34 cellular contexts compared by ENCODE assay signal in genomic region chr1:70311369-70311768, GRCh38.
"Had no signal": no experiment of that assay in that cellular context is flagged by ENCODE, and none has a peak within 500 bp of the region (broad histone marks: within the 10 kb centered on the region; RNA-seq: fewer than 3 reads in every experiment).

No MANE protein-coding gene starts in this region.

- H3K4me3 Mint-ChIP-seq: activated B cell treated with CpG ODN at 0.5 μM for 24 hours; activated CD4-positive, alpha-beta memory T cell treated with anti-CD3 and anti-CD28 coated beads for 36 hours; activated CD4-positive, alpha-beta T cell treated with anti-CD3 and anti-CD28 coated beads, Interleukin-2, amount 10 ng/mL, durations not matched to agents 24 days and 14 days; activated CD8-positive, alpha-beta T cell treated with anti-CD3 and anti-CD28 coated beads for 36 hours; activated naive CD4-positive, alpha-beta T cell treated with anti-CD3 and anti-CD28 coated beads, Interleukin-2, amount 10 ng/mL, durations not matched to agents 7 days and 5 days; activated naive CD4-positive, alpha-beta T cell treated with anti-CD3 and anti-CD28 coated beads, Interleukin-2, amount 50 U/mL, for 24 hours; activated naive CD8-positive, alpha-beta T cell; activated naive CD8-positive, alpha-beta T cell treated with anti-CD3 and anti-CD28 coated beads, Interleukin-2, amount 10 ng/mL, durations not matched to agents 7 days and 5 days; activated naive CD8-positive, alpha-beta T cell treated with anti-CD3 and anti-CD28 coated beads, Interleukin-2, amount 50 U/mL, for 24 hours; activated T-cell treated with anti-CD3 and anti-CD28 coated beads, Interleukin-2, amount 50 U/mL, for 4 hours; activated T-cell treated with anti-CD3 and anti-CD28 coated beads, Interleukin-2, amount 50 U/mL, for 72 hours; brain; T-helper 1 cell treated with Interleukin-12 subunit alpha and Interleukin-12 subunit beta and Interleukin-4 antibody, amounts not matched to agents 30 μg/mL and 1 μg/mL, for 36 hours; T-helper 2 cell treated with Interferon-gamma antibody and Interleukin-4, amounts not matched to agents 5 μg/mL and 100 μg/mL, for 36 hours had no signal

- H3K4me3 ChIP-seq: ascending aorta, cardiac muscle cell had no signal

- H3K27ac Mint-ChIP-seq: activated B cell treated with CpG ODN at 0.5 μM for 24 hours; activated CD4-positive, alpha-beta memory T cell treated with anti-CD3 and anti-CD28 coated beads for 36 hours; activated CD4-positive, alpha-beta T cell treated with anti-CD3 and anti-CD28 coated beads, Interleukin-2, amount 10 ng/mL, durations not matched to agents 24 days and 14 days; activated CD8-positive, alpha-beta T cell treated with anti-CD3 and anti-CD28 coated beads for 36 hours; activated naive CD4-positive, alpha-beta T cell treated with anti-CD3 and anti-CD28 coated beads, Interleukin-2, amount 10 ng/mL, durations not matched to agents 7 days and 5 days; activated naive CD4-positive, alpha-beta T cell treated with anti-CD3 and anti-CD28 coated beads, Interleukin-2, amount 50 U/mL, for 24 hours; activated naive CD8-positive, alpha-beta T cell; activated naive CD8-positive, alpha-beta T cell treated with anti-CD3 and anti-CD28 coated beads, Interleukin-2, amount 10 ng/mL, durations not matched to agents 7 days and 5 days; activated naive CD8-positive, alpha-beta T cell treated with anti-CD3 and anti-CD28 coated beads, Interleukin-2, amount 50 U/mL, for 24 hours; activated T-cell treated with anti-CD3 and anti-CD28 coated beads, Interleukin-2, amount 50 U/mL, for 72 hours; activated T-helper 2 cell treated with anti-CD3 and anti-CD28 coated beads, Interferon-gamma antibody, Interleukin-2, Interleukin-4, amounts not matched to agents 10 μg/mL and 5 μg/mL and 100 μg/mL, durations not matched to agents 14 hours and 24 hours and 36 hours; brain; T-helper 1 cell treated with Interleukin-12 subunit alpha and Interleukin-12 subunit beta and Interleukin-4 antibody, amounts not matched to agents 30 μg/mL and 1 μg/mL, for 36 hours; T-helper 2 cell treated with Interferon-gamma antibody and Interleukin-4, amounts not matched to agents 5 μg/mL and 100 μg/mL, for 36 hours had no signal

- H3K9me3 Mint-ChIP-seq: activated B cell treated with CpG ODN at 0.5 μM for 24 hours; activated CD4-positive, alpha-beta memory T cell treated with anti-CD3 and anti-CD28 coated beads for 36 hours; activated CD4-positive, alpha-beta T cell treated with anti-CD3 and anti-CD28 coated beads, Interleukin-2, amount 10 ng/mL, durations not matched to agents 24 days and 14 days; activated CD8-positive, alpha-beta T cell treated with anti-CD3 and anti-CD28 coated beads for 36 hours; activated naive CD4-positive, alpha-beta T cell treated with anti-CD3 and anti-CD28 coated beads, Interleukin-2, amount 10 ng/mL, durations not matched to agents 7 days and 5 days; activated naive CD4-positive, alpha-beta T cell treated with anti-CD3 and anti-CD28 coated beads, Interleukin-2, amount 50 U/mL, for 24 hours; activated naive CD8-positive, alpha-beta T cell treated with anti-CD3 and anti-CD28 coated beads, Interleukin-2, amount 10 ng/mL, durations not matched to agents 7 days and 5 days; activated naive CD8-positive, alpha-beta T cell treated with anti-CD3 and anti-CD28 coated beads, Interleukin-2, amount 50 U/mL, for 24 hours; activated T-cell treated with anti-CD3 and anti-CD28 coated beads, Interleukin-2, amount 50 U/mL, for 4 hours; activated T-cell treated with anti-CD3 and anti-CD28 coated beads, Interleukin-2, amount 50 U/mL, for 72 hours; activated T-helper 2 cell treated with anti-CD3 and anti-CD28 coated beads, Interferon-gamma antibody, Interleukin-2, Interleukin-4, amounts not matched to agents 10 μg/mL and 5 μg/mL and 100 μg/mL, durations not matched to agents 14 hours and 24 hours and 36 hours; brain; T-helper 1 cell treated with Interleukin-12 subunit alpha and Interleukin-12 subunit beta and Interleukin-4 antibody, amounts not matched to agents 30 μg/mL and 1 μg/mL, for 36 hours; T-helper 2 cell treated with Interferon-gamma antibody and Interleukin-4, amounts not matched to agents 5 μg/mL and 100 μg/mL, for 36 hours had no signal

- H3K9me3 ChIP-seq: ascending aorta had no signal

- H3K27ac ChIP-seq: ascending aorta, cardiac muscle cell, VCaP had no signal

- H3K4me1 ChIP-seq: ascending aorta had no signal

- DNase-seq: activated B cell treated with CpG ODN at 0.5 μM for 24 hours; activated CD4-positive, alpha-beta memory T cell treated with anti-CD3 and anti-CD28 coated beads for 36 hours; activated CD4-positive, alpha-beta T cell treated with anti-CD3 and anti-CD28 coated beads for 4 hours; activated CD4-positive, alpha-beta T cell treated with anti-CD3 and anti-CD28 coated beads, Interleukin-2, amount 10 ng/mL, durations not matched to agents 24 days and 14 days; activated CD4-positive, alpha-beta T cell treated with anti-CD3 and anti-CD28 coated beads, Interleukin-2, amount 50 U/mL, for 1 hour; activated CD4-positive, alpha-beta T cell treated with anti-CD3 and anti-CD28 coated beads, Interleukin-2, amount 50 U/mL, for 4 hours; activated CD4-positive, CD25-positive, alpha-beta regulatory T cell treated with anti-CD3 and anti-CD28 coated beads, Interleukin-2, amount 50 U/mL, for 72 hours; activated CD8-positive, alpha-beta memory T cell treated with anti-CD3 and anti-CD28 coated beads, Interleukin-2, amount 50 U/mL, for 4 hours; activated CD8-positive, alpha-beta T cell treated with anti-CD3 and anti-CD28 coated beads for 36 hours; activated effector memory CD4-positive, alpha-beta T cell treated with Interleukin-2 at 50 U/mL for 16 hours; activated gamma-delta T cell; activated naive CD4-positive, alpha-beta T cell treated with anti-CD3 and anti-CD28 coated beads, Interleukin-2, amount 10 ng/mL, durations not matched to agents 7 days and 5 days; activated naive CD4-positive, alpha-beta T cell treated with Interleukin-2 at 50 U/mL for 16 hours; activated naive CD8-positive, alpha-beta T cell treated with anti-CD3 and anti-CD28 coated beads, Interleukin-2, amount 10 ng/mL, durations not matched to agents 7 days and 5 days; activated naive CD8-positive, alpha-beta T cell treated with anti-CD3 and anti-CD28 coated beads, Interleukin-2, amount 50 U/mL, for 24 hours; activated T-cell treated with anti-CD3 and anti-CD28 coated beads for 4 hours; activated T-cell treated with anti-CD3 and anti-CD28 coated beads, Interleukin-2, amount 50 U/mL, for 1 hour; activated T-cell treated with anti-CD3 and anti-CD28 coated beads, Interleukin-2, amount 50 U/mL, for 4 hours; activated T-cell treated with anti-CD3 and anti-CD28 coated beads, Interleukin-2, amount 50 U/mL, for 72 hours; amygdala; anterior cingulate cortex; caudate nucleus; T-helper 1 cell; T-helper 2 cell; T-helper 9 cell had no signal

- ATAC-seq: activated CD8-positive, alpha-beta T cell treated with anti-CD3 and anti-CD28 coated beads for 36 hours; activated naive CD8-positive, alpha-beta T cell treated with anti-CD3 and anti-CD28 coated beads, Interleukin-2, amount 50 U/mL, for 24 hours; activated T-cell treated with anti-CD3 and anti-CD28 coated beads, Interleukin-2, amount 50 U/mL, for 4 hours; activated T-cell treated with anti-CD3 and anti-CD28 coated beads, Interleukin-2, amount 50 U/mL, for 72 hours had no signal

- H3K27me3 ChIP-seq: ascending aorta, cardiac muscle cell had no signal

- H3K27me3 Mint-ChIP-seq: activated B cell treated with CpG ODN at 0.5 μM for 24 hours; activated CD4-positive, alpha-beta memory T cell treated with anti-CD3 and anti-CD28 coated beads for 36 hours; activated CD4-positive, alpha-beta T cell treated with anti-CD3 and anti-CD28 coated beads, Interleukin-2, amount 10 ng/mL, durations not matched to agents 24 days and 14 days; activated CD8-positive, alpha-beta T cell treated with anti-CD3 and anti-CD28 coated beads for 36 hours; activated naive CD4-positive, alpha-beta T cell treated with anti-CD3 and anti-CD28 coated beads, Interleukin-2, amount 10 ng/mL, durations not matched to agents 7 days and 5 days; activated naive CD4-positive, alpha-beta T cell treated with anti-CD3 and anti-CD28 coated beads, Interleukin-2, amount 50 U/mL, for 24 hours; activated naive CD8-positive, alpha-beta T cell; activated naive CD8-positive, alpha-beta T cell treated with anti-CD3 and anti-CD28 coated beads, Interleukin-2, amount 10 ng/mL, durations not matched to agents 7 days and 5 days; activated naive CD8-positive, alpha-beta T cell treated with anti-CD3 and anti-CD28 coated beads, Interleukin-2, amount 50 U/mL, for 24 hours; brain had no signal

- H3K4me1 Mint-ChIP-seq: activated B cell treated with CpG ODN at 0.5 μM for 24 hours; activated naive CD4-positive, alpha-beta T cell treated with anti-CD3 and anti-CD28 coated beads, Interleukin-2, amount 10 ng/mL, durations not matched to agents 7 days and 5 days; activated naive CD8-positive, alpha-beta T cell treated with anti-CD3 and anti-CD28 coated beads, Interleukin-2, amount 50 U/mL, for 24 hours had no signal
